Comparison of ENCODE assay signal across 8 cellular contexts in genomic region chr2:241358470-241358869, GRCh38. TPM values are rescaled to one million over a fixed set of nuclear protein-coding genes. Genes with fewer than 3 reads are reported as not detected.
DNase-seq lines count a peak whose midpoint lies in the region; ATAC-seq and TF ChIP-seq lines count a peak whose summit lies in the region.
"Had no signal": no experiment of that assay in that cellular context is flagged by ENCODE, and none has a peak within 500 bp of the region (broad histone marks: within the 10 kb centered on the region; RNA-seq: fewer than 3 reads in every experiment).

No MANE protein-coding gene starts in this region.

- TF ChIP-seq POLR2A in lower leg skin (IDR thresholded peaks at IDR 0.05) = no peak

- WGBS in lower leg skin, 2 donors = 81 to 83% methylated on average over 5 of the region's 5 CpGs

- no peaks in the 10 kb centered on the region for H3K9me3 Mint-ChIP-seq in brain
- no peaks in the 10 kb centered on the region for H3K9me3 Mint-ChIP-seq in stimulated activated memory B cell treated with anti-CD40 and anti-IgM and Interleukin-4, amounts not matched to agents 10 μg/mL and 1 μg/mL and 100 μg/mL, for 72 hours
- no peaks in the 10 kb centered on the region for H3K9me3 Mint-ChIP-seq in activated CD4-positive, alpha-beta memory T cell treated with anti-CD3 and anti-CD28 coated beads for 36 hours

- ATAC-seq in GM19043 (IDR thresholded peaks at IDR 0.05; ENCODE audit: low read depth, unreplicated experiment) (peak; percentile 36), HG03460 (IDR thresholded peaks at IDR 0.05; ENCODE audit: unreplicated experiment) (peak; percentile 29)
- ATAC-seq in stimulated activated memory B cell treated with anti-CD40 and anti-IgM and Interleukin-4, amounts not matched to agents 10 μg/mL and 1 μg/mL and 100 μg/mL, for 72 hours = peak; percentile 64

- peaks cover 41% of the 10 kb centered on the region for H3K4me1 Mint-ChIP-seq in brain
- H3K4me1 Mint-ChIP-seq in stimulated activated memory B cell treated with anti-CD40 and anti-IgM and Interleukin-4, amounts not matched to agents 10 μg/mL and 1 μg/mL and 100 μg/mL, for 72 hours = peaks cover 70% of the 10 kb centered on the region
- peaks cover 23% of the 10 kb centered on the region for H3K4me1 Mint-ChIP-seq in activated CD4-positive, alpha-beta memory T cell treated with anti-CD3 and anti-CD28 coated beads for 36 hours (ENCODE audit: low read depth)

- H3K4me3 Mint-ChIP-seq in brain = peak overlapping the region; percentile 49 to 90 (median 73)
- peak overlapping the region; percentile 36 for H3K4me3 Mint-ChIP-seq in stimulated activated memory B cell treated with anti-CD40 and anti-IgM and Interleukin-4, amounts not matched to agents 10 μg/mL and 1 μg/mL and 100 μg/mL, for 72 hours
- no peak overlapping the region for H3K4me3 Mint-ChIP-seq in activated CD4-positive, alpha-beta memory T cell treated with anti-CD3 and anti-CD28 coated beads for 36 hours

- TF ChIP-seq CTCF in brain (conservative IDR thresholded peaks at IDR 0.05) = no peak
- no peak for TF ChIP-seq CTCF in lower leg skin (IDR thresholded peaks at IDR 0.05)

- CTCF ChIA-PET in activated CD4-positive, alpha-beta memory T cell treated with anti-CD3 and anti-CD28 coated beads for 36 hours (lab: Charles Lee) = no interaction called here

- intact Hi-C loops in lower leg skin (cut with DNase I; ENCODE audit: low total_unique reads) = no loop called here
- intact Hi-C loops in activated CD4-positive, alpha-beta memory T cell treated with anti-CD3 and anti-CD28 coated beads for 36 hours (cut with micrococcal nuclease) = loop anchor here (5.0 kb wide), 4 partner anchors 259 to 791 kb away; partner anchors contain the start of genes D2HGDH, DTYMK and RNPEPL1

- POLR2A ChIA-PET in activated CD4-positive, alpha-beta memory T cell treated with anti-CD3 and anti-CD28 coated beads for 36 hours (lab: Charles Lee) = no interaction called here

- peaks cover 11% of the 10 kb centered on the region for H3K36me3 Mint-ChIP-seq in brain
- H3K36me3 Mint-ChIP-seq in stimulated activated memory B cell treated with anti-CD40 and anti-IgM and Interleukin-4, amounts not matched to agents 10 μg/mL and 1 μg/mL and 100 μg/mL, for 72 hours = peaks cover 7% of the 10 kb centered on the region
- H3K36me3 Mint-ChIP-seq in activated CD4-positive, alpha-beta memory T cell treated with anti-CD3 and anti-CD28 coated beads for 36 hours = peaks cover 5% of the 10 kb centered on the region

- no peak overlapping the region for H3K4me3 ChIP-seq in lower leg skin (ENCODE audit: low read depth, poor library complexity, severe bottlenecking)

- H3K27ac Mint-ChIP-seq in brain = peak overlapping the region in 2 of 5 experiments; percentile 23 to 65
- peak overlapping the region; percentile 68 for H3K27ac Mint-ChIP-seq in stimulated activated memory B cell treated with anti-CD40 and anti-IgM and Interleukin-4, amounts not matched to agents 10 μg/mL and 1 μg/mL and 100 μg/mL, for 72 hours
- no peak overlapping the region for H3K27ac Mint-ChIP-seq in activated CD4-positive, alpha-beta memory T cell treated with anti-CD3 and anti-CD28 coated beads for 36 hours

- peaks cover 3% of the 10 kb centered on the region for H3K27me3 Mint-ChIP-seq in brain
- no peaks in the 10 kb centered on the region for H3K27me3 Mint-ChIP-seq in stimulated activated memory B cell treated with anti-CD40 and anti-IgM and Interleukin-4, amounts not matched to agents 10 μg/mL and 1 μg/mL and 100 μg/mL, for 72 hours
- no peaks in the 10 kb centered on the region for H3K27me3 Mint-ChIP-seq in activated CD4-positive, alpha-beta memory T cell treated with anti-CD3 and anti-CD28 coated beads for 36 hours

- DNase-seq in NCI-H1105 treated with DMSO at 0.1 percent for 48 hours (lab: John Stamatoyannopoulos, UW) = no peak
- no peak for DNase-seq in lower leg skin (ENCODE audit: low spot score in 2 of 2)
- no peak for DNase-seq in activated CD4-positive, alpha-beta memory T cell treated with anti-CD3 and anti-CD28 coated beads for 36 hours
- DNase-seq: GM23248 had no signal

RNA-seq across cellular contexts. Expression of gene FARP2, which starts 2.4 kb away (rescaled TPM):
- polyA plus RNA-seq in brain (ENCODE audit: insufficient read depth, low read depth, low replicate concordance) = 16.2 TPM
- 10 to 100 TPM; 63.3 to 86.4 (median 66.0) TPM for total RNA-seq in lower leg skin
- 10 to 100 TPM; 25.1 to 29.5 TPM for total RNA-seq in activated CD4-positive, alpha-beta memory T cell treated with anti-CD3 and anti-CD28 coated beads for 36 hours

RNA-seq across cellular contexts. Expression of gene SEPTIN2, which starts 42.7 kb away (rescaled TPM):
- 266 TPM for polyA plus RNA-seq in brain (ENCODE audit: insufficient read depth, low read depth, low replicate concordance)
- total RNA-seq in lower leg skin = 100 to 1,000 TPM in 3 of 4 donors, 10 to 100 TPM in 1; 97.3 to 164 (median 124) TPM
- total RNA-seq in activated CD4-positive, alpha-beta memory T cell treated with anti-CD3 and anti-CD28 coated beads for 36 hours = 100 to 1,000 TPM; 255 to 261 TPM

RNA-seq across cellular contexts. Expression of gene HDLBP, which starts 43.0 kb away (rescaled TPM):
- polyA plus RNA-seq in brain (ENCODE audit: insufficient read depth, low read depth, low replicate concordance) = 203 TPM
- total RNA-seq in lower leg skin = 100 to 1,000 TPM; 241 to 393 (median 294) TPM
- 100 to 1,000 TPM; 243 to 251 TPM for total RNA-seq in activated CD4-positive, alpha-beta memory T cell treated with anti-CD3 and anti-CD28 coated beads for 36 hours
